16 cellular contexts compared by ENCODE assay signal in the genomic region with DNA sequence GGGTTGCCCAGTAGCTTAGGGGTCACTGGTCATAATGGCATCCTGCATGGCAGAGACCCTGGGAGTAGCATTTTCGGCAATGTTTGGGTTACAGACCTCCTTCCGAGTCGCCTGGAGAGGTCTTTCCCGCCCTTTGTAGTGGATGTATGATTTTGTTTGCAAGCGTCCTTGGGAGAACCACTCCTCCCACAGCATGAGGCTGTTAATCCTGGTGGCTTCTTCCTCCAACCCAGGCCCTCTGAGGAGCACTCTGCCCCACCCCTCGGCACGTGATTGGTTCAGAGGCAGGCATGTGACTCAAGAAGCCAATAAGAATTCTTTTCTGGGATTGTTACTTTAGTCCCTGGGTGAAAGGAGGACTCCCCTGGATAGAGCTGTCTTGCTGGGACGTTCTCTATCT.
"Had no signal": no experiment of that assay in that cellular context is flagged by ENCODE, and none has a peak within 500 bp of the region (broad histone marks: within the 10 kb centered on the region; RNA-seq: fewer than 3 reads in every experiment).

No MANE protein-coding gene starts in this region.

- ATAC-seq: activated T-cell treated with anti-CD3 and anti-CD28 coated beads, Interleukin-2, amount 50 U/mL, for 4 hours; gastroesophageal sphincter; left ventricle myocardium superior; natural killer cell treated with Interleukin-12 subunit alpha and Interleukin-12 subunit beta and Interleukin-15 and Interleukin-18, amount 100 ng/mL, for 72 hours; stimulated activated naive B cell treated with anti-CD40 and anti-IgM and Interleukin-4, amounts not matched to agents 10 μg/mL and 1 μg/mL and 100 μg/mL, for 72 hours had no signal

- H3K9me3 ChIP-seq: adrenal gland, gastroesophageal sphincter, transverse colon had no signal

- H3K27ac Mint-ChIP-seq: activated CD4-positive, alpha-beta memory T cell treated with anti-CD3 and anti-CD28 coated beads, Interleukin-2, amount 10 ng/mL, durations not matched to agents 7 days and 5 days; memory B cell; natural killer cell treated with Interleukin-12 subunit alpha and Interleukin-12 subunit beta and Interleukin-15 and Interleukin-18, amount 100 ng/mL, for 72 hours had no signal

- H3K27me3 Mint-ChIP-seq: activated CD4-positive, alpha-beta memory T cell treated with anti-CD3 and anti-CD28 coated beads, Interleukin-2, amount 10 ng/mL, durations not matched to agents 7 days and 5 days; memory B cell; natural killer cell treated with Interleukin-12 subunit alpha and Interleukin-12 subunit beta and Interleukin-15 and Interleukin-18, amount 100 ng/mL, for 72 hours; stimulated activated naive B cell treated with anti-CD40 and anti-IgM and Interleukin-4, amounts not matched to agents 10 μg/mL and 1 μg/mL and 100 μg/mL, for 72 hours had no signal

- H3K4me3 Mint-ChIP-seq: activated CD4-positive, alpha-beta memory T cell treated with anti-CD3 and anti-CD28 coated beads, Interleukin-2, amount 10 ng/mL, durations not matched to agents 7 days and 5 days; activated T-cell treated with anti-CD3 and anti-CD28 coated beads, Interleukin-2, amount 50 U/mL, for 4 hours; memory B cell; natural killer cell treated with Interleukin-12 subunit alpha and Interleukin-12 subunit beta and Interleukin-15 and Interleukin-18, amount 100 ng/mL, for 72 hours; stimulated activated naive B cell treated with anti-CD40 and anti-IgM and Interleukin-4, amounts not matched to agents 10 μg/mL and 1 μg/mL and 100 μg/mL, for 72 hours had no signal

- H3K27me3 ChIP-seq: adrenal gland, cardiac muscle cell, gastroesophageal sphincter, transverse colon had no signal

- H3K4me3 ChIP-seq: adrenal gland, cardiac muscle cell, gastroesophageal sphincter, transverse colon had no signal

- DNase-seq: activated CD4-positive, alpha-beta memory T cell treated with anti-CD3 and anti-CD28 coated beads, Interleukin-2, amount 10 ng/mL, durations not matched to agents 7 days and 5 days; activated CD4-positive, alpha-beta T cell treated with anti-CD3 and anti-CD28 coated beads for 4 hours; activated effector memory CD4-positive, alpha-beta T cell treated with Interleukin-2 at 50 U/mL for 16 hours; activated naive CD4-positive, alpha-beta T cell treated with anti-CD3 and anti-CD28 coated beads, Interleukin-2, amount 50 U/mL, for 16 hours; activated T-cell treated with anti-CD3 and anti-CD28 coated beads, Interleukin-2, amount 50 U/mL, for 4 hours; adrenal gland; left ventricle myocardium superior; occipital lobe; stimulated activated CD4-positive, alpha-beta T cell treated with anti-CD3 and anti-CD28 coated beads, Interleukin-2, amount 100 ng/mL, for 48 hours; stimulated activated naive B cell treated with anti-CD40 and anti-IgM and Interleukin-4, amounts not matched to agents 10 μg/mL and 1 μg/mL and 100 μg/mL, for 72 hours; transverse colon had no signal

- H3K36me3 ChIP-seq: adrenal gland, cardiac muscle cell, gastroesophageal sphincter, transverse colon had no signal

- FAIRE-seq: endometrium had no signal

- H3K9me3 Mint-ChIP-seq: activated CD4-positive, alpha-beta memory T cell treated with anti-CD3 and anti-CD28 coated beads, Interleukin-2, amount 10 ng/mL, durations not matched to agents 7 days and 5 days; activated T-cell treated with anti-CD3 and anti-CD28 coated beads, Interleukin-2, amount 50 U/mL, for 4 hours; memory B cell; natural killer cell treated with Interleukin-12 subunit alpha and Interleukin-12 subunit beta and Interleukin-15 and Interleukin-18, amount 100 ng/mL, for 72 hours; stimulated activated naive B cell treated with anti-CD40 and anti-IgM and Interleukin-4, amounts not matched to agents 10 μg/mL and 1 μg/mL and 100 μg/mL, for 72 hours had no signal

- H3K4me1 ChIP-seq: adrenal gland, gastroesophageal sphincter, transverse colon had no signal

- H3K27ac ChIP-seq: adrenal gland, cardiac muscle cell, gastroesophageal sphincter, transverse colon had no signal
